13 cellular contexts compared by ENCODE assay signal in genomic region chr1:32151319-32151787, GRCh38. TPM values are rescaled to one million over a fixed set of nuclear protein-coding genes. Genes with fewer than 3 reads are reported as not detected.
DNase-seq lines count a peak whose midpoint lies in the region; ATAC-seq and TF ChIP-seq lines count a peak whose summit lies in the region.
"Had no signal": no experiment of that assay in that cellular context is flagged by ENCODE, and none has a peak within 500 bp of the region (broad histone marks: within the 10 kb centered on the region; RNA-seq: fewer than 3 reads in every experiment).

No MANE protein-coding gene starts in this region.

- H3K36me3 ChIP-seq in ACC112 (ENCODE audit: insufficient read depth, low read length), result peaks cover 8% of the 10 kb centered on the region

- CTCF ChIA-PET in WTC11 (lab: Charles Lee), result interaction anchor here (0.5 to 2.6 kb wide), 2 partner anchors 24 to 129 kb away, joined by 3 to 7 read pairs; no protein-coding TSS in a partner anchor

- no peak overlapping the region for H2AFZ ChIP-seq in ACC112 (ENCODE audit: low read length, unreplicated experiment)

- H3K36me3 Mint-ChIP-seq in WTC11, result peaks cover 8% of the 10 kb centered on the region

- POLR2A ChIA-PET in WTC11 (lab: Charles Lee), result no interaction called here

- peaks cover 3% of the 10 kb centered on the region; the same call in 1 of the 2 replicates for H3K4me1 Mint-ChIP-seq in WTC11

- H3K4me1 ChIP-seq in ACC112 (ENCODE audit: control insufficient read depth, insufficient read depth, low read length, unreplicated experiment), result peaks cover 12% of the 10 kb centered on the region

- peak overlapping the region; percentile 59 for H3K27ac ChIP-seq in ACC112 (ENCODE audit: low read depth, low read length)
- H3K27ac ChIP-seq: ascending aorta had no signal

- no peak overlapping the region for H3K4me3 Mint-ChIP-seq in WTC11
- H3K4me3 Mint-ChIP-seq: CD4-positive, CD25-positive, alpha-beta regulatory T cell; stimulated activated naive CD8-positive, alpha-beta T cell treated with anti-CD3 and anti-CD28 coated beads, Interleukin-15, Interleukin-2, amounts not matched to agents 100 ng/mL and 50 ng/mL, for 24 hours had no signal

- TF ChIP-seq CTCF in WTC11 (IDR thresholded peaks at IDR 0.05), result no peak

- no peaks in the 10 kb centered on the region for H3K27me3 ChIP-seq in ACC112 (ENCODE audit: insufficient read depth, low read length)
- H3K27me3 ChIP-seq: ascending aorta, sigmoid colon had no signal

- peaks cover 58% of the 10 kb centered on the region for H3K79me2 ChIP-seq in ACC112 (ENCODE audit: control insufficient read depth, insufficient read depth, low read length, unreplicated experiment)

- H3K27me3 Mint-ChIP-seq in WTC11 (ENCODE audit: low read depth), result no peaks in the 10 kb centered on the region
- H3K27me3 Mint-ChIP-seq: CD4-positive, CD25-positive, alpha-beta regulatory T cell; stimulated activated naive CD8-positive, alpha-beta T cell treated with anti-CD3 and anti-CD28 coated beads, Interleukin-15, Interleukin-2, amounts not matched to agents 100 ng/mL and 50 ng/mL, for 24 hours had no signal

- H3K27ac Mint-ChIP-seq in WTC11, result peak overlapping the region; percentile 82
- H3K27ac Mint-ChIP-seq: stimulated activated naive CD8-positive, alpha-beta T cell treated with anti-CD3 and anti-CD28 coated beads, Interleukin-15, Interleukin-2, amounts not matched to agents 100 ng/mL and 50 ng/mL, for 24 hours had no signal

- no peak for ATAC-seq in WTC11
- no peak for ATAC-seq in HG02852 (IDR thresholded peaks at IDR 0.05; ENCODE audit: unreplicated experiment)
- no peak for ATAC-seq in GM21381 (IDR thresholded peaks at IDR 0.05; ENCODE audit: unreplicated experiment)

- H3K9me3 Mint-ChIP-seq in WTC11, result no peaks in the 10 kb centered on the region

- H3K4me3 ChIP-seq in ACC112 (ENCODE audit: low read depth, low read length), result no peak overlapping the region
- H3K4me3 ChIP-seq: ascending aorta, sigmoid colon had no signal

- DNase-seq in HT1080 (ENCODE audit: low read depth) (peak; percentile 17), WTC11 (ENCODE audit: low spot score) (no peak), glomerular visceral epithelial cell (ENCODE audit: extremely low spot score) (peak; percentile 45), activated gamma-delta T cell treated with Interleukin-2 at 50 U/mL for 16 hours (no peak), KG1 (lab: John Stamatoyannopoulos, UW) (no peak)
- DNase-seq: activated CD4-positive, alpha-beta T cell treated with anti-CD3 and anti-CD28 coated beads for 1 hour; CD4-positive, CD25-positive, alpha-beta regulatory T cell; sigmoid colon had no signal

TF ChIP-seq in WTC11, 78 proteins besides CTCF, POLR2A, EP300 and RAD21:
- no peak for TF ChIP-seq E2F5 (CRISPR knock-in tag; IDR thresholded peaks at IDR 0.05)
- TF ChIP-seq PREB (CRISPR knock-in tag; IDR thresholded peaks at IDR 0.05; ENCODE audit: borderline replicate concordance), result no peak

RNA-seq across cellular contexts. Expression of gene TXLNA, which starts 28.1 kb away (rescaled TPM):
- total RNA-seq in HT1080 (2014; rRNA removed; shearing (Covaris generic)), result 56.1 and 67.5 TPM in 2 replicates
- 40.7 and 41.2 TPM in 2 replicates for polyA plus RNA-seq in HT1080 (2015; cell fraction: cytosol; rRNA removed)
- polyA plus RNA-seq in HT1080 (2015; cell fraction: nucleus; rRNA removed), result 82.8 and 85.6 TPM in 2 replicates
- 46.3 to 49.8 TPM (median 47.2 TPM) in 3 replicates for total RNA-seq in WTC11 (2021)

RNA-seq across cellular contexts. Expression of gene KPNA6, which starts 43.5 kb away (rescaled TPM):
- total RNA-seq in HT1080 (2014; rRNA removed; shearing (Covaris generic)), result 35.7 and 40.0 TPM in 2 replicates
- polyA plus RNA-seq in HT1080 (2015; cell fraction: cytosol; rRNA removed), result 30.0 and 35.7 TPM in 2 replicates
- polyA plus RNA-seq in HT1080 (2015; cell fraction: nucleus; rRNA removed), result 48.2 and 52.8 TPM in 2 replicates
- total RNA-seq in WTC11 (2021), result 91.2 to 104 TPM (median 94.0 TPM) in 3 replicates

RNA-seq across cellular contexts. Expression of gene CCDC28B, which starts 49.0 kb away (rescaled TPM):
- total RNA-seq in HT1080 (2014; rRNA removed; shearing (Covaris generic)), result 13.4 and 14.0 TPM in 2 replicates
- 8.7 and 9.3 TPM in 2 replicates for polyA plus RNA-seq in HT1080 (2015; cell fraction: cytosol; rRNA removed)
- polyA plus RNA-seq in HT1080 (2015; cell fraction: nucleus; rRNA removed), result 8.3 and 10.5 TPM in 2 replicates
- total RNA-seq in WTC11 (2021), result 29.0 to 34.4 TPM (median 29.9 TPM) in 3 replicates

RNA-seq across cellular contexts. Expression of gene IQCC, which starts 54.1 kb away (rescaled TPM):
- 3.0 and 3.5 TPM in 2 replicates for total RNA-seq in HT1080 (2014; rRNA removed; shearing (Covaris generic))
- polyA plus RNA-seq in HT1080 (2015; cell fraction: cytosol; rRNA removed), result 2.2 and 2.6 TPM in 2 replicates
- 3.7 and 4.5 TPM in 2 replicates for polyA plus RNA-seq in HT1080 (2015; cell fraction: nucleus; rRNA removed)
- total RNA-seq in WTC11 (2021), result 4.6 to 5.2 TPM (median 4.8 TPM) in 3 replicates
- total RNA-seq: ascending aorta had no signal

RNA-seq across cellular contexts. Expression of gene DCDC2B, which starts 57.5 kb away (rescaled TPM):
- total RNA-seq in HT1080 (2014; rRNA removed; shearing (Covaris generic)), result not detected in 2 replicates
- not detected in 2 replicates for polyA plus RNA-seq in HT1080 (2015; cell fraction: cytosol; rRNA removed)
- not detected in 2 replicates for polyA plus RNA-seq in HT1080 (2015; cell fraction: nucleus; rRNA removed)
- not detected in 3 replicates for total RNA-seq in WTC11 (2021)
- total RNA-seq: ascending aorta; CD4-positive, CD25-positive, alpha-beta regulatory T cell; sigmoid colon had no signal

Comparison
In these comparisons a context has a peak if more than half of its experiments do, and no peak if none do; other contexts are left out.
1. DNase-seq: peak in HT1080 (single experiment) and glomerular visceral epithelial cell (single experiment); none in WTC11 (single experiment), activated gamma-delta T cell treated with Interleukin-2 at 50 U/mL for 16 hours (single experiment) and KG1 (single experiment).